ENCODE assay signal across 9 cellular contexts in the genomic region with DNA sequence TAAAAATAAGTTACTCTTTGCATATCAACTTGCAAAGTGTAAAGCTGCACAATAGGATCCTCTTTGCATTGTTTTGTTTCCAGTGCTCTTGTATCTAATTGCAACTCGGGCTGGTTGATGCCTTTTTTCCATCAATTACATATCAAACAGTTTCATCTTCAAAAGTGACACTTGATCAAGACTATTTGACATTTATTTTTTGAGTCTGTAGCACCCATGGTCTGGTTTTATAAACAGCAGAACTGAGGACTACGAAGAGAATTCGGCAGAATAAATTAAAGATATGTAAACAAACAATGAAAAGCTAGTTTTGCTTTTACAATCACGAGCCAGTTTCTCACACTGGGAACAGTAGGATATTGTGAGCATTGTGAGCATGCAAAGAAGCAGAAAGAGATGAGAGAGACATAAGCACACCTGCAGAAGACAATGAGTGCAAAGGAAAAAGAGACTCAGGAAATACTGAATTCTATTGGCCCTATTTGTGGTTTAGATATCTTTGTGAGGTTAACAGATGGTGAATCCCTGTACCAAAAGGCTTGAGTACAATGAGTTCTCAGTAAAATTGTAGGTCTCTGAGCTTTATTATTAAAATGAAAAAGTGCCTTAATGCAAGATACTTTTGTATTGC. TPM values are rescaled to one million over a fixed set of nuclear protein-coding genes. Genes with fewer than 3 reads are reported as not detected.
DNase-seq lines count a peak whose midpoint lies in the region; ATAC-seq and TF ChIP-seq lines count a peak whose summit lies in the region.
"Had no signal": no experiment of that assay in that cellular context is flagged by ENCODE, and none has a peak within 500 bp of the region (broad histone marks: within the 10 kb centered on the region; RNA-seq: fewer than 3 reads in every experiment).

No MANE protein-coding gene starts in this region.

- peaks cover 3 to 31% (median 17%) of the 10 kb centered on the region in 4 donors for H3K4me1 ChIP-seq in transverse colon
- H3K4me1 ChIP-seq in GM23248 (ENCODE audit: insufficient read depth) = no peaks in the 10 kb centered on the region
- H3K4me1 ChIP-seq in mesendoderm (ENCODE audit: control insufficient read depth, low read depth, low read length) = no peaks in the 10 kb centered on the region
- H3K4me1 ChIP-seq: breast epithelium had no signal

- no peak overlapping the region for H3K23ac ChIP-seq in mesendoderm (ENCODE audit: low read length)

- TF ChIP-seq POLR2A in transverse colon (IDR thresholded peaks at IDR 0.05) = no peak

- in situ Hi-C loops in transverse colon (cut with MboI; ENCODE audit: low pct_ligation_motif_present in 1 of 4, low pct_unique_long_range_greater_than_20kb in 1 of 4, low sequenced_read_pairs in 3 of 4) = no loop called here
- in situ Hi-C loops in GM23248 (cut with MboI) = no loop called here

- peak overlapping the region; percentile 92 for H3K27ac Mint-ChIP-seq in activated naive CD4-positive, alpha-beta T cell treated with anti-CD3 and anti-CD28 coated beads, Interleukin-2, amount 50 U/mL, for 24 hours

- no peak for ATAC-seq in GM21619 (IDR thresholded peaks at IDR 0.05; ENCODE audit: unreplicated experiment)

- no peaks in the 10 kb centered on the region for H3F3A ChIP-seq in GM23248 (ENCODE audit: insufficient read depth)

- H2AK5ac ChIP-seq in mesendoderm (ENCODE audit: low read length) = no peak overlapping the region

- H2AFZ ChIP-seq in GM23248 = no peak overlapping the region

- DNase-seq in activated naive CD4-positive, alpha-beta T cell treated with Interleukin-2 at 50 U/mL for 16 hours = no peak
- DNase-seq in NCI-H526 treated with DMSO at 0.1 percent for 48 hours (lab: John Stamatoyannopoulos, UW) = peak; percentile 80
- DNase-seq in dorsolateral prefrontal cortex = no peak
- DNase-seq in transverse colon = no peak
- no peak for DNase-seq in GM23248
- DNase-seq in mesendoderm = no peak

- H3K4me2 ChIP-seq in GM23248 (ENCODE audit: unreplicated experiment) (no peak overlapping the region), mesendoderm (ENCODE audit: low read length) (no peak overlapping the region)

- H3K9me3 Mint-ChIP-seq in activated naive CD4-positive, alpha-beta T cell treated with anti-CD3 and anti-CD28 coated beads, Interleukin-2, amount 50 U/mL, for 24 hours = peaks cover 4% of the 10 kb centered on the region

- no peak overlapping the region for H4K5ac ChIP-seq in mesendoderm (ENCODE audit: low read length)

- H3K79me1 ChIP-seq in mesendoderm (ENCODE audit: low read length) = no peaks in the 10 kb centered on the region

- no peak overlapping the region for H3K56ac ChIP-seq in mesendoderm (ENCODE audit: low read length)

- no peak overlapping the region for H4K8ac ChIP-seq in mesendoderm (ENCODE audit: low read depth, low read length)

- H3K9ac ChIP-seq in GM23248 = no peak overlapping the region
- H3K9ac ChIP-seq in mesendoderm (ENCODE audit: low read length) = no peak overlapping the region

- H3K9me3 ChIP-seq in transverse colon (peaks cover 0 to 3% of the 10 kb centered on the region in 2 donors), GM23248 (ENCODE audit: low read depth) (no peaks in the 10 kb centered on the region)
- H3K9me3 ChIP-seq: breast epithelium had no signal

- no peaks in the 10 kb centered on the region for H3K36me3 ChIP-seq in transverse colon
- 0 out of 2 replicates have a peak, but pooled peaks cover 4% of the 10 kb centered on the region for H3K36me3 ChIP-seq in GM23248 (ENCODE audit: low read depth)
- H3K36me3 ChIP-seq in mesendoderm (ENCODE audit: control insufficient read depth, insufficient read depth, low read length) = no peaks in the 10 kb centered on the region
- H3K36me3 ChIP-seq: breast epithelium had no signal

- intact Hi-C loops in dorsolateral prefrontal cortex (cut with DNase I) (loop anchor here (5.0 kb wide), 2 partner anchors 65 to 85 kb away; a partner anchor contains a TSS), transverse colon (cut with DNase I; ENCODE audit: low total_unique reads) (loop anchor here (5.0 kb wide), 1 partner anchor 940 kb away; no protein-coding TSS in a partner anchor)

- H3K27ac ChIP-seq in dorsolateral prefrontal cortex (peak overlapping the region; percentile 53 to 98 (median 94)), transverse colon (peak overlapping the region; percentile 13 to 37 (median 24)), GM23248 (no peak overlapping the region), mesendoderm (ENCODE audit: low read depth, low read length) (no peak overlapping the region)
- H3K27ac ChIP-seq: breast epithelium had no signal

- H3K36me3 Mint-ChIP-seq in activated naive CD4-positive, alpha-beta T cell treated with anti-CD3 and anti-CD28 coated beads, Interleukin-2, amount 50 U/mL, for 24 hours = peaks cover 13% of the 10 kb centered on the region

- peak overlapping the region; percentile 1 to 67 (median 43) for H3K4me3 ChIP-seq in dorsolateral prefrontal cortex
- no peak overlapping the region for H3K4me3 ChIP-seq in transverse colon
- H3K4me3 ChIP-seq in GM23248 = no peak overlapping the region
- no peak overlapping the region for H3K4me3 ChIP-seq in mesendoderm (ENCODE audit: low read length)
- H3K4me3 ChIP-seq: breast epithelium had no signal

- H3K27me3 Mint-ChIP-seq in activated naive CD4-positive, alpha-beta T cell treated with anti-CD3 and anti-CD28 coated beads, Interleukin-2, amount 50 U/mL, for 24 hours = no peaks in the 10 kb centered on the region

- no peaks in the 10 kb centered on the region for H4K20me1 ChIP-seq in GM23248 (ENCODE audit: insufficient read depth)

- no peak overlapping the region for H2BK5ac ChIP-seq in mesendoderm (ENCODE audit: low read length)

- 18 to 21% methylated on average over 4 of the region's 4 CpGs for WGBS in transverse colon (ENCODE audit: low coverage in 1 of 2), 2 donors
- WGBS in GM23248 (ENCODE audit: low coverage in 1 of 2, low lambda C conversion rate in 2 of 2, missing lambda C conversion rate in 2 of 2), 2 experiments = 87 to 88% methylated on average over 4 of the region's 4 CpGs
- no CpG with 5 or more reads among the region's 4 CpGs for WGBS in mesendoderm (ENCODE audit: extremely low coverage, insufficient coverage, low lambda C conversion rate)

- H2BK15ac ChIP-seq in mesendoderm (replicated peaks; ENCODE audit: low read depth) = no peak overlapping the region

- TF ChIP-seq CTCF in dorsolateral prefrontal cortex (IDR thresholded peaks at IDR 0.05 in 54 of 56, conservative IDR thresholded peaks at IDR 0.05 in 2 of 56; ENCODE audit: low read depth in 1 of 56, partially characterized antibody in 56 of 56) = peak in 2 of 56 donors; percentile 7 to 9
- no peak for TF ChIP-seq CTCF in transverse colon (IDR thresholded peaks at IDR 0.05)

- H3K4ac ChIP-seq in mesendoderm (ENCODE audit: low read depth, low read length) = no peak overlapping the region

- peaks cover 42% of the 10 kb centered on the region for H3K4me1 Mint-ChIP-seq in activated naive CD4-positive, alpha-beta T cell treated with anti-CD3 and anti-CD28 coated beads, Interleukin-2, amount 50 U/mL, for 24 hours

- H3K4me3 Mint-ChIP-seq in activated naive CD4-positive, alpha-beta T cell treated with anti-CD3 and anti-CD28 coated beads, Interleukin-2, amount 50 U/mL, for 24 hours = peak overlapping the region; percentile 56

- H2BK120ac ChIP-seq in mesendoderm (ENCODE audit: low read depth, low read length) = no peak overlapping the region

- H3K27me3 ChIP-seq in dorsolateral prefrontal cortex (no peaks in the 10 kb centered on the region), transverse colon (no peaks in the 10 kb centered on the region), GM23248 (replicated peaks; ENCODE audit: insufficient read depth) (no peaks in the 10 kb centered on the region), mesendoderm (ENCODE audit: insufficient read depth, low read length, poor library complexity) (no peaks in the 10 kb centered on the region)
- H3K27me3 ChIP-seq: breast epithelium had no signal

- TF ChIP-seq EP300 in transverse colon (IDR thresholded peaks at IDR 0.05; ENCODE audit: low read depth) = no peak

- H3K79me2 ChIP-seq in GM23248 (ENCODE audit: insufficient read depth) = no peaks in the 10 kb centered on the region
- no peaks in the 10 kb centered on the region for H3K79me2 ChIP-seq in mesendoderm (ENCODE audit: control insufficient read depth, insufficient read depth, low read length)

- H3K9me2 ChIP-seq in GM23248 (ENCODE audit: insufficient read depth) = no peaks in the 10 kb centered on the region

- H3K18ac ChIP-seq in mesendoderm (ENCODE audit: low read length) = no peak overlapping the region

RNA-seq across cellular contexts. Expression of a gene that starts 45.4 kb away (rescaled TPM):
- total RNA-seq in dorsolateral prefrontal cortex (100 to 1,000 TPM; 222 to 435 (median 286) TPM), transverse colon (1,000 to 10,000 TPM in 3 of 4 donors, 100 to 1,000 TPM in 1; 360 to 1,369 (median 1,157) TPM)
- 1,075 and 1,127 TPM in 2 replicates for total RNA-seq in GM23248 (2014; rRNA removed; shearing (Covaris generic))
- polyA plus RNA-seq in GM23248 (2016; fragmentation: Nextera tagmentation; extraction: Ambion mirVana) = 733 and 750 TPM in 2 replicates
- polyA plus RNA-seq in mesendoderm (2013, experiment 1 of 2) = 5,152 TPM
- polyA plus RNA-seq in mesendoderm (2013, experiment 2 of 2) = 5,127 TPM

Comparison
In these comparisons a context has a peak if more than half of its experiments do, and no peak if none do; other contexts are left out.
1. H3K27ac ChIP-seq: peak in dorsolateral prefrontal cortex (59 of 59) and transverse colon (4 of 4); none in GM23248 (single experiment) and mesendoderm (single experiment).
2. H3K4me3 ChIP-seq: peak in dorsolateral prefrontal cortex (59 of 59); none in transverse colon (0 of 4), GM23248 (single experiment) and mesendoderm (single experiment).